Comparison of ENCODE assay signal across 1 cellular context in the genomic region with DNA sequence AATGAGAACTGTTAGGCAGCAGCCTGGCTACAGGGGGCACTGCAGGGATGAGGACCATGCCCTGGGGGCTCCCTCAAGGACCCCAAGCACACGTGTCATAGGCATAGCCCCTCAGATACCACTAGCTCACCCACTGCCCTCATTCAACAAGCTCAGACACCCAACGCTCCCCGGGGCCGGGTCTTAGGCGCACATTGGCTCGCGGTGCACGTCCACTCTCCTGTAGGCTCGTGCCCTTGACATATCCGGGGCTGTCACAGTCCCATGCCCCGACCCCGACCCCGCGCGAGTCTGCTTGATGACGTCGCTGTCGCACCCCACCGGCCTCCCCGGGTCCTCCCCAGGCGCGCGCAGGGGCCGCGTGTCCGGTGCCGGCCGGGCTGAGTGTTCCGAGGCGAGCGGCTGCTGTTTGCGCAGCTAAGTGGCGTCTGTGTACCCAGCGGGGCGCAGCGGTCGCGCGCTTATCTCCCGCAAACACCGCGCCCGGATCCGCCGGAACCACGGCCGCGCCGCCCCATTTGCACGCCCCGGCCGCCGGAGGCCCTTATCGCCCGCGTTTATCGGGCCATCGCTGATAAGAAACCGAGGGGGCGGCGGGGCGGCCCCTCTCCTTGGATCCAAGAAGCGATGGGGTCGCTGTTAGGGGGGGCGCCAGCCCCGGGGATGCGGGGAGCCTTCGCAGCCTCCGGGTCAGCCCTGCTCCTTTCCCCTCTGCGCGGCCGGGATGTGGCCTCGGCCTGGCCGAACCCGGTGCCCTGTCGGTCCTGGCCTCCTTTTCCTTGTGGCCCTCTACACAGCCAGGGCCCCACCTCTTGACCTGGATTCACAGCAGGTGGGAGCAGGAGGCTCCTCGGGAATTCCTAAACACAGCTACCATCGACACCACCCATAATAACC.
TF ChIP-seq lines count a peak whose summit lies in the region.

No MANE protein-coding gene starts in this region.

TF ChIP-seq in HepG2, 621 proteins besides CTCF, POLR2A, EP300 and RAD21 (continued from another document and continues in another):
- TF ChIP-seq, protein P1, sequence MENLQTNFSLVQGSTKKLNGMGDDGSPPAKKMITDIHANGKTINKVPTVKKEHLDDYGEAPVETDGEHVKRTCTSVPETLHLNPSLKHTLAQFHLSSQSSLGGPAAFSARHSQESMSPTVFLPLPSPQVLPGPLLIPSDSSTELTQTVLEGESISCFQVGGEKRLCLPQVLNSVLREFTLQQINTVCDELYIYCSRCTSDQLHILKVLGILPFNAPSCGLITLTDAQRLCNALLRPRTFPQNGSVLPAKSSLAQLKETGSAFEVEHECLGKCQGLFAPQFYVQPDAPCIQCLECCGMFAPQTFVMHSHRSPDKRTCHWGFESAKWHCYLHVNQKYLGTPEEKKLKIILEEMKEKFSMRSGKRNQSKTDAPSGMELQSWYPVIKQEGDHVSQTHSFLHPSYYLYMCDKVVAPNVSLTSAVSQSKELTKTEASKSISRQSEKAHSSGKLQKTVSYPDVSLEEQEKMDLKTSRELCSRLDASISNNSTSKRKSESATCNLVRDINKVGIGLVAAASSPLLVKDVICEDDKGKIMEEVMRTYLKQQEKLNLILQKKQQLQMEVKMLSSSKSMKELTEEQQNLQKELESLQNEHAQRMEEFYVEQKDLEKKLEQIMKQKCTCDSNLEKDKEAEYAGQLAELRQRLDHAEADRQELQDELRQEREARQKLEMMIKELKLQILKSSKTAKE (CRISPR knock-in tag; IDR thresholded peaks at IDR 0.05; ENCODE audit: borderline replicate concordance): peak; percentile 99
- TF ChIP-seq FOXO1 (CRISPR knock-in tag; IDR thresholded peaks at IDR 0.05) (peak; percentile 86; the same call in 1 of the 2 replicates), ZNF160 (CRISPR knock-in tag; IDR thresholded peaks at IDR 0.05) (0 out of 2 replicates have a peak, but pooled peaks have one; percentile 13), ZNF350 (CRISPR knock-in tag; IDR thresholded peaks at IDR 0.05; ENCODE audit: borderline replicate concordance, low read depth) (peak; percentile 86), FOXK1 (CRISPR knock-in tag; IDR thresholded peaks at IDR 0.05; ENCODE audit: borderline replicate concordance, low read depth) (peak; percentile 79), TARDBP (CRISPR knock-in tag; IDR thresholded peaks at IDR 0.05) (peak; percentile 86), NR2C2 (CRISPR knock-in tag; IDR thresholded peaks at IDR 0.05; ENCODE audit: borderline replicate concordance) (peak; percentile 80), IKZF4 (CRISPR knock-in tag; IDR thresholded peaks at IDR 0.05; ENCODE audit: borderline replicate concordance, low read depth, not compliant biosample characterization) (peak; percentile 40), ZNF552 (CRISPR knock-in tag; IDR thresholded peaks at IDR 0.05; ENCODE audit: borderline replicate concordance) (peak; percentile 94), GATAD1 (CRISPR knock-in tag; IDR thresholded peaks at IDR 0.05) (peak; percentile 72), ESRRA (CRISPR knock-in tag; IDR thresholded peaks at IDR 0.05; ENCODE audit: low read depth) (peak; percentile 78; the same call in 1 of the 2 replicates), ZFP82 (CRISPR knock-in tag; IDR thresholded peaks at IDR 0.05; ENCODE audit: borderline replicate concordance) (peak; percentile 89), ZNF335 (CRISPR knock-in tag; IDR thresholded peaks at IDR 0.05) (no peak), MTA1 (CRISPR knock-in tag; IDR thresholded peaks at IDR 0.05; ENCODE audit: borderline replicate concordance) (peak; percentile 98; the same call in 1 of the 2 replicates), PHF8 (CRISPR knock-in tag; IDR thresholded peaks at IDR 0.05) (peak; percentile 69), ZNF282 (IDR thresholded peaks at IDR 0.05; ENCODE audit: partially characterized antibody) (no peak), ZBTB34 (CRISPR knock-in tag; IDR thresholded peaks at IDR 0.05) (no peak), ZBTB49 (CRISPR knock-in tag; IDR thresholded peaks at IDR 0.05; ENCODE audit: borderline replicate concordance) (no peak), TSC22D2 (CRISPR knock-in tag; IDR thresholded peaks at IDR 0.05; ENCODE audit: borderline replicate concordance) (0 out of 2 replicates have a peak, but pooled peaks have one; percentile 34), MATR3 (CRISPR knock-in tag; IDR thresholded peaks at IDR 0.05) (no peak), ZNF597 (CRISPR knock-in tag; IDR thresholded peaks at IDR 0.05) (no peak), ZNF607 (CRISPR knock-in tag; IDR thresholded peaks at IDR 0.05; ENCODE audit: borderline replicate concordance) (peak; percentile 97; the same call in 1 of the 2 replicates), ZNF777 (CRISPR knock-in tag; IDR thresholded peaks at IDR 0.05) (peak; percentile 83), ZNF224 (CRISPR knock-in tag; IDR thresholded peaks at IDR 0.05) (no peak; the same call in 1 of the 2 replicates), SP1 (IDR thresholded peaks at IDR 0.05) (no peak), SP1 (CRISPR knock-in tag; IDR thresholded peaks at IDR 0.05) (no peak; the same call in 1 of the 2 replicates), GLI4 (CRISPR knock-in tag; IDR thresholded peaks at IDR 0.05; ENCODE audit: borderline replicate concordance) (0 out of 2 replicates have a peak, but pooled peaks have one; percentile 62), USF2 (IDR thresholded peaks at IDR 0.05; ENCODE audit: low read depth, low read length) (no peak), USF2 (CRISPR knock-in tag; IDR thresholded peaks at IDR 0.05; ENCODE audit: borderline replicate concordance) (peak; percentile 19; the same call in 1 of the 2 replicates), NR1H2 (CRISPR knock-in tag; IDR thresholded peaks at IDR 0.05; ENCODE audit: borderline replicate concordance, low read depth) (peak; percentile 73; the same call in 1 of the 2 replicates), MIXL1 (CRISPR knock-in tag; IDR thresholded peaks at IDR 0.05) (peak; percentile 58; the same call in 1 of the 2 replicates), ATF7 (IDR thresholded peaks at IDR 0.05) (no peak), ATF7 (CRISPR knock-in tag; IDR thresholded peaks at IDR 0.05) (peak; percentile 68; the same call in 1 of the 2 replicates), SP5 (CRISPR knock-in tag; IDR thresholded peaks at IDR 0.05; ENCODE audit: borderline replicate concordance, low read depth) (peak; percentile 99), SETDB1 (CRISPR knock-in tag; IDR thresholded peaks at IDR 0.05; ENCODE audit: borderline replicate concordance) (no peak), GABPB1 (CRISPR knock-in tag; IDR thresholded peaks at IDR 0.05) (peak; percentile 90), IRF2 (CRISPR knock-in tag; IDR thresholded peaks at IDR 0.05) (peak; percentile 58), CHD4 (IDR thresholded peaks at IDR 0.05; ENCODE audit: borderline replicate concordance, low read length) (0 out of 2 replicates have a peak, but pooled peaks have one; percentile 58), ZFX (CRISPR knock-in tag; IDR thresholded peaks at IDR 0.05; ENCODE audit: low read depth) (peak; percentile 77), HNF1B (CRISPR knock-in tag; IDR thresholded peaks at IDR 0.05) (peak; percentile 91)
- TF ChIP-seq, protein P2, sequence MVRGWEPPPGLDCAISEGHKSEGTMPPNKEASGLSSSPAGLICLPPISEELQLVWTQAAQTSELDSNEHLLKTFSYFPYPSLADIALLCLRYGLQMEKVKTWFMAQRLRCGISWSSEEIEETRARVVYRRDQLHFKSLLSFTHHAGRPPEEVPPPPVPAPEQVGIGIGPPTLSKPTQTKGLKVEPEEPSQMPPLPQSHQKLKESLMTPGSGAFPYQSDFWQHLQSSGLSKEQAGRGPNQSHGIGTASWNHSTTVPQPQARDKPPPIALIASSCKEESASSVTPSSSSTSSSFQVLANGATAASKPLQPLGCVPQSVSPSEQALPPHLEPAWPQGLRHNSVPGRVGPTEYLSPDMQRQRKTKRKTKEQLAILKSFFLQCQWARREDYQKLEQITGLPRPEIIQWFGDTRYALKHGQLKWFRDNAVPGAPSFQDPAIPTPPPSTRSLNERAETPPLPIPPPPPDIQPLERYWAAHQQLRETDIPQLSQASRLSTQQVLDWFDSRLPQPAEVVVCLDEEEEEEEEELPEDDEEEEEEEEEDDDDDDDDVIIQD (CRISPR knock-in tag; IDR thresholded peaks at IDR 0.05; ENCODE audit: low read depth): no peak
- TF ChIP-seq, protein P3, sequence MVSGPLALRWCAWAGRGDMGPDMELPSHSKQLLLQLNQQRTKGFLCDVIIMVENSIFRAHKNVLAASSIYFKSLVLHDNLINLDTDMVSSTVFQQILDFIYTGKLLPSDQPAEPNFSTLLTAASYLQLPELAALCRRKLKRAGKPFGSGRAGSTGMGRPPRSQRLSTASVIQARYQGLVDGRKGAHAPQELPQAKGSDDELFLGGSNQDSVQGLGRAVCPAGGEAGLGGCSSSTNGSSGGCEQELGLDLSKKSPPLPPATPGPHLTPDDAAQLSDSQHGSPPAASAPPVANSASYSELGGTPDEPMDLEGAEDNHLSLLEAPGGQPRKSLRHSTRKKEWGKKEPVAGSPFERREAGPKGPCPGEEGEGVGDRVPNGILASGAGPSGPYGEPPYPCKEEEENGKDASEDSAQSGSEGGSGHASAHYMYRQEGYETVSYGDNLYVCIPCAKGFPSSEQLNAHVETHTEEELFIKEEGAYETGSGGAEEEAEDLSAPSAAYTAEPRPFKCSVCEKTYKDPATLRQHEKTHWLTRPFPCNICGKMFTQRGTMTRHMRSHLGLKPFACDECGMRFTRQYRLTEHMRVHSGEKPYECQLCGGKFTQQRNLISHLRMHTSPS (CRISPR knock-in tag; IDR thresholded peaks at IDR 0.05; ENCODE audit: low read depth): peak; percentile 75
- TF ChIP-seq, protein P4, sequence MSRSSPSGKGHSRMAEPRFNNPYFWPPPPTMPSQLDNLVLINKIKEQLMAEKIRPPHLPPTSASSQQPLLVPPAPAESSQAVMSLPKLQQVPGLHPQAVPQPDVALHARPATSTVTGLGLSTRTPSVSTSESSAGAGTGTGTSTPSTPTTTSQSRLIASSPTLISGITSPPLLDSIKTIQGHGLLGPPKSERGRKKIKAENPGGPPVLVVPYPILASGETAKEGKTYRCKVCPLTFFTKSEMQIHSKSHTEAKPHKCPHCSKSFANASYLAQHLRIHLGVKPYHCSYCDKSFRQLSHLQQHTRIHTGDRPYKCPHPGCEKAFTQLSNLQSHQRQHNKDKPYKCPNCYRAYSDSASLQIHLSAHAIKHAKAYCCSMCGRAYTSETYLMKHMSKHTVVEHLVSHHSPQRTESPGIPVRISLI (CRISPR knock-in tag; IDR thresholded peaks at IDR 0.05; ENCODE audit: borderline replicate concordance): peak; percentile 84; the same call in 1 of the 2 replicates
